10 cellular contexts compared by ENCODE assay signal in the genomic region with DNA sequence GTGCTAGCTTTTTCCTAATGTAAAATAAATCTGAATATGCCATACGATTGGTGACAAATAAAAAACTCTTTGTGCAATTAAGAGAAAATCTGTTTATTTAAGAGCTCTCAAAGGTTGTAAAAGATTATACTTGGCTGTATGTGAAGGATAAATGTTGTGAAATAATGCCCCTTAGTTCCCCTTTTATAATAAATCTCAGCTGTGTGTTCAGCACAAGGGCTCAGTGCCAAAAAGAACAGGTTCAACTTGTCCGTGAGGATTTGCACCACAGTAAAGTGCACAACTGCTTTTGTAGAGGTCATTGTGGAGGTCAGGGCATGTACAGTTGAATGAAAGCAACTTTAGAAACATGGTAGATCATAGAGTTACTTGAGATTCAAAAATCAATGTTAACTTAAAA.
DNase-seq lines count a peak whose midpoint lies in the region; ATAC-seq, FAIRE-seq and TF ChIP-seq lines count a peak whose summit lies in the region.
"Had no signal": no experiment of that assay in that cellular context is flagged by ENCODE, and none has a peak within 500 bp of the region (broad histone marks: within the 10 kb centered on the region; RNA-seq: fewer than 3 reads in every experiment).

No MANE protein-coding gene starts in this region.

- WGBS in esophagus muscularis mucosa = 25% methylated on average over 2 of the region's 2 CpGs
- WGBS in prostate gland = 4% methylated on average over 2 of the region's 2 CpGs

- no peak overlapping the region for H3K4me3 Mint-ChIP-seq in T-helper 2 cell treated with Interferon-gamma antibody and Interleukin-4, amounts not matched to agents 5 μg/mL and 100 μg/mL, for 36 hours
- H3K4me3 Mint-ChIP-seq: activated naive CD8-positive, alpha-beta T cell had no signal

- peaks cover 18% of the 10 kb centered on the region for H3K36me3 Mint-ChIP-seq in T-helper 2 cell treated with Interferon-gamma antibody and Interleukin-4, amounts not matched to agents 5 μg/mL and 100 μg/mL, for 36 hours (ENCODE audit: low read depth)

- DNase-seq in GM12891 (ENCODE audit: insufficient read length, low spot score) (no peak), NCI-H2081 treated with DMSO at 0.1 percent for 48 hours (lab: John Stamatoyannopoulos, UW) (peak; percentile 51), esophagus muscularis mucosa (ENCODE audit: extremely low spot score) (no peak), prostate gland (ENCODE audit: low spot score) (peak; percentile 83), HK-2 (ENCODE audit: unreplicated experiment) (no peak)
- DNase-seq in T-helper 2 cell treated with Interferon-gamma antibody and Interleukin-4, amounts not matched to agents 5 μg/mL and 100 μg/mL, for 36 hours (ENCODE audit: low spot score) = no peak
- DNase-seq: NCI-H1930 had no signal

- peaks cover 2% of the 10 kb centered on the region for H3K4me1 Mint-ChIP-seq in T-helper 2 cell treated with Interferon-gamma antibody and Interleukin-4, amounts not matched to agents 5 μg/mL and 100 μg/mL, for 36 hours (ENCODE audit: low read depth)

- ATAC-seq in GM18870 (IDR thresholded peaks at IDR 0.05; ENCODE audit: unreplicated experiment) (no peak), HG03045 (IDR thresholded peaks at IDR 0.05; ENCODE audit: unreplicated experiment) (no peak)

- H3K27me3 ChIP-seq in esophagus muscularis mucosa = no peaks in the 10 kb centered on the region
- no peaks in the 10 kb centered on the region for H3K27me3 ChIP-seq in prostate gland (replicated peaks; ENCODE audit: insufficient read depth)

- FAIRE-seq in GM12891 (lab: Jason Lieb, UNC) = peak; percentile 74

- no peak overlapping the region for H3K27ac Mint-ChIP-seq in T-helper 2 cell treated with Interferon-gamma antibody and Interleukin-4, amounts not matched to agents 5 μg/mL and 100 μg/mL, for 36 hours
- H3K27ac Mint-ChIP-seq: activated naive CD8-positive, alpha-beta T cell had no signal

- TF ChIP-seq EP300 in esophagus muscularis mucosa (IDR thresholded peaks at IDR 0.05) = no peak

- H3K9me3 ChIP-seq in esophagus muscularis mucosa = no peaks in the 10 kb centered on the region
- H3K9me3 ChIP-seq in prostate gland = no peaks in the 10 kb centered on the region

- peak overlapping the region in 3 of 4 donors; percentile 3 to 46 (median 14) for H3K27ac ChIP-seq in esophagus muscularis mucosa (replicated peaks in 1 of 4)
- peak overlapping the region in 1 of 2 donors; percentile 0 for H3K27ac ChIP-seq in prostate gland

- H3K4me3 ChIP-seq in esophagus muscularis mucosa (no peak overlapping the region), prostate gland (no peak overlapping the region)

- TF ChIP-seq POLR2A in GM12891 (IDR thresholded peaks at IDR 0.05; ENCODE audit: low read depth, low read length) (no peak), esophagus muscularis mucosa (IDR thresholded peaks at IDR 0.05; ENCODE audit: low read depth) (no peak), prostate gland (IDR thresholded peaks at IDR 0.05) (no peak)

- H3K4me1 ChIP-seq in esophagus muscularis mucosa = peaks cover 13 to 51% (median 48%) of the 10 kb centered on the region in 4 donors
- no peaks in the 10 kb centered on the region for H3K4me1 ChIP-seq in prostate gland (replicated peaks)

- H3K9me3 Mint-ChIP-seq in T-helper 2 cell treated with Interferon-gamma antibody and Interleukin-4, amounts not matched to agents 5 μg/mL and 100 μg/mL, for 36 hours = peaks cover 4% of the 10 kb centered on the region

- H3K36me3 ChIP-seq in esophagus muscularis mucosa (no peaks in the 10 kb centered on the region), prostate gland (no peaks in the 10 kb centered on the region)

- no peak for TF ChIP-seq CTCF in esophagus muscularis mucosa (IDR thresholded peaks at IDR 0.05)
- TF ChIP-seq CTCF in prostate gland (IDR thresholded peaks at IDR 0.05) = no peak

- intact Hi-C loops in esophagus muscularis mucosa (cut with DNase I) (no loop called here), prostate gland (cut with DNase I) (no loop called here)

- peaks cover 8% of the 10 kb centered on the region for H3K27me3 Mint-ChIP-seq in T-helper 2 cell treated with Interferon-gamma antibody and Interleukin-4, amounts not matched to agents 5 μg/mL and 100 μg/mL, for 36 hours (ENCODE audit: low read depth)
- H3K27me3 Mint-ChIP-seq: activated naive CD8-positive, alpha-beta T cell had no signal

TF ChIP-seq in GM12891, 5 proteins besides CTCF, POLR2A, EP300 and RAD21:
- TF ChIP-seq PAX5 (IDR thresholded peaks at IDR 0.05; ENCODE audit: insufficient read depth, low read length, severe bottlenecking) (no peak), POU2F2 (IDR thresholded peaks at IDR 0.05; ENCODE audit: low read depth, low read length) (no peak), POLR2AphosphoS5 (IDR thresholded peaks at IDR 0.05; ENCODE audit: low read depth, low read length) (no peak), SPI1 (IDR thresholded peaks at IDR 0.05; ENCODE audit: low read depth, low read length) (no peak), TAF1 (IDR thresholded peaks at IDR 0.05; ENCODE audit: low read depth, low read length) (no peak)

Comparison
In these comparisons a context has a peak if more than half of its experiments do, and no peak if none do; other contexts are left out.
1. DNase-seq: peak in NCI-H2081 treated with DMSO at 0.1 percent for 48 hours (single experiment) and prostate gland (single experiment); none in GM12891 (single experiment), esophagus muscularis mucosa (single experiment), HK-2 (single experiment) and T-helper 2 cell treated with Interferon-gamma antibody and Interleukin-4, amounts not matched to agents 5 μg/mL and 100 μg/mL, for 36 hours (single experiment).